Comparison of ENCODE assay signal across 1 cellular context in genomic region chr13:112737329-112737728, GRCh38.
TF ChIP-seq lines count a peak whose summit lies in the region.

No MANE protein-coding gene starts in this region.

TF ChIP-seq in H1, 55 proteins besides CTCF, POLR2A, EP300 and RAD21:
- no peak for TF ChIP-seq SIRT6 (IDR thresholded peaks at IDR 0.05; ENCODE audit: low read length)
- no peak for TF ChIP-seq SRF (IDR thresholded peaks at IDR 0.05; ENCODE audit: low read depth, low read length)
- TF ChIP-seq HDAC6 (IDR thresholded peaks at IDR 0.05; ENCODE audit: low read depth, low read length) = no peak
- TF ChIP-seq YY1 (IDR thresholded peaks at IDR 0.05; ENCODE audit: low read depth, low read length) = no peak
- TF ChIP-seq TAF1 (IDR thresholded peaks at IDR 0.05; ENCODE audit: low read depth, low read length) = no peak
- no peak for TF ChIP-seq RXRA (IDR thresholded peaks at IDR 0.05; ENCODE audit: insufficient read depth, low read depth, low read length)
- no peak for TF ChIP-seq SAP30 (IDR thresholded peaks at IDR 0.05; ENCODE audit: insufficient read depth, insufficient replicate concordance, low read length)
- TF ChIP-seq CTBP2 (IDR thresholded peaks at IDR 0.05; ENCODE audit: borderline replicate concordance, insufficient read depth, insufficient read length, low read length) = no peak
- no peak for TF ChIP-seq NRF1 (IDR thresholded peaks at IDR 0.05; ENCODE audit: low read depth, low read length)
- no peak for TF ChIP-seq KDM5A (IDR thresholded peaks at IDR 0.05; ENCODE audit: low read length)
- no peak for TF ChIP-seq CHD1 (IDR thresholded peaks at IDR 0.05; ENCODE audit: low read depth, low read length)
- no peak for TF ChIP-seq SIN3A (conservative IDR thresholded peaks at IDR 0.05 in 1 of 2, IDR thresholded peaks at IDR 0.05 in 1 of 2; ENCODE audit: low read depth in 1 of 2, low read length in 2 of 2)
